In genomic region chr7:112112822-112113255, GRCh38 we compare ENCODE assay signal across 10 cellular contexts.
DNase-seq lines count a peak whose midpoint lies in the region; ATAC-seq and TF ChIP-seq lines count a peak whose summit lies in the region.
"Had no signal": no experiment of that assay in that cellular context is flagged by ENCODE, and none has a peak within 500 bp of the region (broad histone marks: within the 10 kb centered on the region; RNA-seq: fewer than 3 reads in every experiment).

No MANE protein-coding gene starts in this region.

- no peak overlapping the region for H3K4me3 ChIP-seq in lung
- no peak overlapping the region for H3K4me3 ChIP-seq in transverse colon

- H3K9me3 ChIP-seq in lung (ENCODE audit: control insufficient read depth in 2 of 2, insufficient read depth in 1 of 2, low read length in 1 of 2): no peaks in the 10 kb centered on the region
- no peaks in the 10 kb centered on the region for H3K9me3 ChIP-seq in transverse colon

- H3K27ac Mint-ChIP-seq in endothelial cell (ENCODE audit: unreplicated experiment): peak overlapping the region; percentile 34
- H3K27ac Mint-ChIP-seq: activated B cell treated with CpG ODN at 0.5 μM for 24 hours had no signal

- TF ChIP-seq POLR2A in transverse colon (IDR thresholded peaks at IDR 0.05): no peak

- peaks cover 12% of the 10 kb centered on the region for H3K36me3 Mint-ChIP-seq in endothelial cell (ENCODE audit: low read depth, unreplicated experiment)

- ATAC-seq in lung (ENCODE audit: insufficient read depth, low FRiP score) (peak; percentile 82), HG02970 (IDR thresholded peaks at IDR 0.05; ENCODE audit: low FRiP score, unreplicated experiment) (no peak), HG02759 (IDR thresholded peaks at IDR 0.05; ENCODE audit: unreplicated experiment) (no peak)
- ATAC-seq: left colon had no signal

- H3K4me1 ChIP-seq in lung (ENCODE audit: control insufficient read depth in 2 of 2, insufficient read depth in 2 of 2, low read length in 2 of 2) (peaks cover 2 to 6% of the 10 kb centered on the region in 2 donors), transverse colon (peaks cover 0 to 8% (median 5%) of the 10 kb centered on the region in 4 donors)

- H3K27ac ChIP-seq in lung (ENCODE audit: low read depth in 1 of 2, low read length in 1 of 2): peak overlapping the region in 1 of 2 donors; percentile 13
- peak overlapping the region in 3 of 4 donors; percentile 9 to 60 (median 37) for H3K27ac ChIP-seq in transverse colon

- H3K36me3 ChIP-seq in lung (ENCODE audit: control insufficient read depth in 2 of 2, insufficient read depth in 2 of 2, low read length in 2 of 2): no peaks in the 10 kb centered on the region
- no peaks in the 10 kb centered on the region for H3K36me3 ChIP-seq in transverse colon

- peaks cover 1% of the 10 kb centered on the region for H3K27me3 Mint-ChIP-seq in endothelial cell (ENCODE audit: unreplicated experiment)

- intact Hi-C loops in transverse colon (cut with DNase I; ENCODE audit: low total_unique reads): no loop called here

- in situ Hi-C loops in transverse colon (cut with MboI; ENCODE audit: low pct_ligation_motif_present in 1 of 4, low pct_unique_long_range_greater_than_20kb in 1 of 4, low sequenced_read_pairs in 3 of 4): no loop called here
- in situ Hi-C loops in ACHN (cut with HindIII; ENCODE audit: low pct_ligation_motif_present, low pct_unique_long_range_greater_than_20kb, low sequenced_read_pairs): no loop called here

- peak; percentile 36 for DNase-seq in NCI-H1048 (lab: John Stamatoyannopoulos, UW)
- no peak for DNase-seq in endothelial cell (ENCODE audit: low spot score)
- no peak for DNase-seq in lung (ENCODE audit: low spot score)
- DNase-seq in transverse colon: no peak
- no peak for DNase-seq in ACHN
- no peak for DNase-seq in activated CD4-positive, alpha-beta T cell treated with anti-CD3 and anti-CD28 coated beads, Interleukin-2, amount 50 U/mL, for 4 hours
- DNase-seq: activated B cell treated with CpG ODN at 0.5 μM for 24 hours, left colon had no signal

- H3K4me1 Mint-ChIP-seq in endothelial cell (ENCODE audit: unreplicated experiment): peaks cover 26% of the 10 kb centered on the region
- H3K4me1 Mint-ChIP-seq: activated B cell treated with CpG ODN at 0.5 μM for 24 hours had no signal

- no peaks in the 10 kb centered on the region for H3K27me3 ChIP-seq in lung (ENCODE audit: control insufficient read depth, insufficient read depth)
- H3K27me3 ChIP-seq in transverse colon: no peaks in the 10 kb centered on the region

- H3K9me3 Mint-ChIP-seq in endothelial cell (ENCODE audit: unreplicated experiment): no peaks in the 10 kb centered on the region
- H3K9me3 Mint-ChIP-seq: activated B cell treated with CpG ODN at 0.5 μM for 24 hours had no signal

- TF ChIP-seq CTCF in endothelial cell (IDR thresholded peaks at IDR 0.05; ENCODE audit: unreplicated experiment) (no peak), lung (IDR thresholded peaks at IDR 0.05; ENCODE audit: control extremely low read depth, extremely low read depth) (no peak), transverse colon (IDR thresholded peaks at IDR 0.05) (no peak)

- 14 to 15% methylated on average over 5 of the region's 5 CpGs for WGBS in lung, 2 donors
- 46 to 48% methylated on average over 5 of the region's 5 CpGs for WGBS in transverse colon (ENCODE audit: low coverage in 1 of 2), 2 donors

- no peak overlapping the region for H3K4me3 Mint-ChIP-seq in endothelial cell (ENCODE audit: unreplicated experiment)
- H3K4me3 Mint-ChIP-seq: activated B cell treated with CpG ODN at 0.5 μM for 24 hours had no signal

- no peak for TF ChIP-seq EP300 in transverse colon (IDR thresholded peaks at IDR 0.05; ENCODE audit: low read depth)
